16 cellular contexts compared by ENCODE assay signal in genomic region chr1:171819946-171820345, GRCh38. TPM values are rescaled to one million over a fixed set of nuclear protein-coding genes. Genes with fewer than 3 reads are reported as not detected.
A peak's percentile ranks its signal among the peaks of the same experiment; 100 is the strongest.
DNase-seq lines count a peak whose midpoint lies in the region; ATAC-seq and TF ChIP-seq lines count a peak whose summit lies in the region.
"Had no signal": no experiment of that assay in that cellular context is flagged by ENCODE, and none has a peak within 500 bp of the region (broad histone marks: within the 10 kb centered on the region; RNA-seq: fewer than 3 reads in every experiment).

No MANE protein-coding gene starts in this region.

- WGBS in esophagus muscularis mucosa, result 58% methylated on average over 2 of the region's 2 CpGs
- 48 to 73% (median 67%) methylated on average over 2 of the region's 2 CpGs for WGBS in spleen, 5 donors

- no peak for DNase-seq in GM23338 (ENCODE audit: low spot score)
- DNase-seq in esophagus muscularis mucosa (ENCODE audit: extremely low spot score), result peak; percentile 86
- peak; percentile 72 for DNase-seq in medulla oblongata (ENCODE audit: extremely low spot score)
- peak; percentile 76 for DNase-seq in superior temporal gyrus (ENCODE audit: extremely low spot score)
- no peak for DNase-seq in spleen
- DNase-seq: BE2C; CD4-positive, CD25-positive, alpha-beta regulatory T cell; CD8-positive, alpha-beta memory T cell; COR-L47; DMS 273 treated with DMSO at 0.1 percent for 48 hours; DMS53; DND-41; EL; H9 had no signal

- H3F3A ChIP-seq in GM23338 (replicated peaks; ENCODE audit: low read depth), result no peaks in the 10 kb centered on the region

- ATAC-seq in GM23338 (no peak), GM18498 (IDR thresholded peaks at IDR 0.05; ENCODE audit: unreplicated experiment) (no peak), GM21526 (IDR thresholded peaks at IDR 0.05; ENCODE audit: low FRiP score, unreplicated experiment) (no peak)

- H3K4me1 ChIP-seq in GM23338 (ENCODE audit: insufficient read depth) (peaks cover 15% of the 10 kb centered on the region), esophagus muscularis mucosa (peaks cover 0 to 7% (median 6%) of the 10 kb centered on the region in 4 donors), spleen (no peaks in the 10 kb centered on the region)

- TF ChIP-seq EP300 in esophagus muscularis mucosa (IDR thresholded peaks at IDR 0.05), result no peak

- H3K27me3 ChIP-seq in GM23338 (ENCODE audit: insufficient read depth) (no peaks in the 10 kb centered on the region), esophagus muscularis mucosa (no peaks in the 10 kb centered on the region), spleen (replicated peaks in 1 of 7) (no peaks in the 10 kb centered on the region)
- H3K27me3 ChIP-seq: BE2C had no signal

- peaks cover 2% of the 10 kb centered on the region; the same call in 1 of the 3 replicates for H3K36me3 Mint-ChIP-seq in GM23338 (ENCODE audit: low read depth)

- H3K4me3 Mint-ChIP-seq in GM23338, result no peak overlapping the region
- H3K4me3 Mint-ChIP-seq: CD8-positive, alpha-beta memory T cell; H9 had no signal

- H3K4me2 ChIP-seq in GM23338, result no peak overlapping the region

- H3K4me3 ChIP-seq in GM23338 (no peak overlapping the region), esophagus muscularis mucosa (no peak overlapping the region), spleen (no peak overlapping the region)

- no peaks in the 10 kb centered on the region for H4K20me1 ChIP-seq in GM23338 (replicated peaks; ENCODE audit: insufficient read depth)

- no peaks in the 10 kb centered on the region for H3K79me2 ChIP-seq in GM23338 (replicated peaks; ENCODE audit: insufficient read depth)

- H2AFZ ChIP-seq in GM23338, result peak overlapping the region; percentile 39; the same call in 1 of the 2 replicates

- H3K9me3 Mint-ChIP-seq in GM23338, result peaks cover 2% of the 10 kb centered on the region; the same call in 1 of the 3 replicates

- H3K9me2 ChIP-seq in GM23338 (ENCODE audit: insufficient read depth), result peaks cover 6% of the 10 kb centered on the region; the same call in 1 of the 2 replicates

- H3K36me3 ChIP-seq in GM23338 (ENCODE audit: insufficient read depth) (no peaks in the 10 kb centered on the region), esophagus muscularis mucosa (no peaks in the 10 kb centered on the region), spleen (no peaks in the 10 kb centered on the region)
- H3K36me3 ChIP-seq: BE2C had no signal

- no peak overlapping the region for H3K27ac Mint-ChIP-seq in GM23338
- H3K27ac Mint-ChIP-seq: CD4-positive, CD25-positive, alpha-beta regulatory T cell; CD8-positive, alpha-beta memory T cell; H9 had no signal

- intact Hi-C loops in esophagus muscularis mucosa (cut with DNase I), result no loop called here
- intact Hi-C loops in spleen (cut with DNase I; ENCODE audit: low total_unique reads), result no loop called here

- H3K27ac ChIP-seq in GM23338 (ENCODE audit: low read depth) (no peak overlapping the region), esophagus muscularis mucosa (replicated peaks in 1 of 4) (no peak overlapping the region), spleen (no peak overlapping the region)

- no peak for TF ChIP-seq CTCF in GM23338 (conservative IDR thresholded peaks at IDR 0.05; ENCODE audit: low read depth in 2 of 2)
- TF ChIP-seq CTCF in esophagus muscularis mucosa (IDR thresholded peaks at IDR 0.05), result no peak
- TF ChIP-seq CTCF in spleen (IDR thresholded peaks at IDR 0.05 in 8 of 11, conservative IDR thresholded peaks at IDR 0.05 in 3 of 11), result no peak

- TF ChIP-seq POLR2A in esophagus muscularis mucosa (IDR thresholded peaks at IDR 0.05; ENCODE audit: low read depth), result no peak
- no peak for TF ChIP-seq POLR2A in spleen (IDR thresholded peaks at IDR 0.05)

- peaks cover 24% of the 10 kb centered on the region for H3K4me1 Mint-ChIP-seq in GM23338
- H3K4me1 Mint-ChIP-seq: CD4-positive, CD25-positive, alpha-beta regulatory T cell; CD8-positive, alpha-beta memory T cell had no signal

- H3K27me3 Mint-ChIP-seq in GM23338 (ENCODE audit: insufficient read depth, low read depth, poor library complexity), result peaks cover 1% of the 10 kb centered on the region
- H3K27me3 Mint-ChIP-seq: CD4-positive, CD25-positive, alpha-beta regulatory T cell had no signal

- H3K9me3 ChIP-seq in esophagus muscularis mucosa (no peaks in the 10 kb centered on the region), spleen (peaks cover 0 to 2% (median 0%) of the 10 kb centered on the region in 8 donors)
- H3K9me3 ChIP-seq: BE2C had no signal

TF ChIP-seq in GM23338, 12 proteins besides CTCF, POLR2A, EP300 and RAD21 (continues in another document):
- TF ChIP-seq, protein P1, sequence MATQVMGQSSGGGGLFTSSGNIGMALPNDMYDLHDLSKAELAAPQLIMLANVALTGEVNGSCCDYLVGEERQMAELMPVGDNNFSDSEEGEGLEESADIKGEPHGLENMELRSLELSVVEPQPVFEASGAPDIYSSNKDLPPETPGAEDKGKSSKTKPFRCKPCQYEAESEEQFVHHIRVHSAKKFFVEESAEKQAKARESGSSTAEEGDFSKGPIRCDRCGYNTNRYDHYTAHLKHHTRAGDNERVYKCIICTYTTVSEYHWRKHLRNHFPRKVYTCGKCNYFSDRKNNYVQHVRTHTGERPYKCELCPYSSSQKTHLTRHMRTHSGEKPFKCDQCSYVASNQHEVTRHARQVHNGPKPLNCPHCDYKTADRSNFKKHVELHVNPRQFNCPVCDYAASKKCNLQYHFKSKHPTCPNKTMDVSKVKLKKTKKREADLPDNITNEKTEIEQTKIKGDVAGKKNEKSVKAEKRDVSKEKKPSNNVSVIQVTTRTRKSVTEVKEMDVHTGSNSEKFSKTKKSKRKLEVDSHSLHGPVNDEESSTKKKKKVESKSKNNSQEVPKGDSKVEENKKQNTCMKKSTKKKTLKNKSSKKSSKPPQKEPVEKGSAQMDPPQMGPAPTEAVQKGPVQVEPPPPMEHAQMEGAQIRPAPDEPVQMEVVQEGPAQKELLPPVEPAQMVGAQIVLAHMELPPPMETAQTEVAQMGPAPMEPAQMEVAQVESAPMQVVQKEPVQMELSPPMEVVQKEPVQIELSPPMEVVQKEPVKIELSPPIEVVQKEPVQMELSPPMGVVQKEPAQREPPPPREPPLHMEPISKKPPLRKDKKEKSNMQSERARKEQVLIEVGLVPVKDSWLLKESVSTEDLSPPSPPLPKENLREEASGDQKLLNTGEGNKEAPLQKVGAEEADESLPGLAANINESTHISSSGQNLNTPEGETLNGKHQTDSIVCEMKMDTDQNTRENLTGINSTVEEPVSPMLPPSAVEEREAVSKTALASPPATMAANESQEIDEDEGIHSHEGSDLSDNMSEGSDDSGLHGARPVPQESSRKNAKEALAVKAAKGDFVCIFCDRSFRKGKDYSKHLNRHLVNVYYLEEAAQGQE (IDR thresholded peaks at IDR 0.05; ENCODE audit: unreplicated experiment), result no peak
- TF ChIP-seq STAT1 (IDR thresholded peaks at IDR 0.05; ENCODE audit: unreplicated experiment) (no peak), ZNF114 (CRISPR knock-in tag; IDR thresholded peaks at IDR 0.05) (no peak)

RNA-seq across cellular contexts. Expression of gene DNM3, which starts 21.4 kb away (rescaled TPM):
- 4.6 and 12.2 TPM in 2 replicates for total RNA-seq in GM23338 (2014; rRNA removed; shearing (Covaris generic))
- 4.2 and 5.2 TPM in 2 replicates for polyA plus RNA-seq in GM23338 (2016; fragmentation: Nextera tagmentation; extraction: Ambion mirVana)
- total RNA-seq in esophagus muscularis mucosa, result 1 to 10 TPM; 3.3 to 6.4 (median 3.9) TPM
- 10 to 100 TPM in 1 of 7 donors, 1 to 10 TPM in 6; 3.0 to 10.2 (median 6.6) TPM for total RNA-seq in spleen
- 1 to 10 TPM in 1 of 3 donors, under 1 TPM in 2; 0.61 to 1.9 (median 0.74) TPM for polyA plus RNA-seq in spleen

RNA-seq across cellular contexts. Expression of gene METTL13, which starts 38.5 kb away (rescaled TPM):
- 43.8 and 45.4 TPM in 2 replicates for total RNA-seq in GM23338 (2014; rRNA removed; shearing (Covaris generic))
- polyA plus RNA-seq in GM23338 (2016; fragmentation: Nextera tagmentation; extraction: Ambion mirVana) (19.2 and 21.0 TPM in 2 replicates), spleen (10 to 100 TPM; 10.3 to 25.9 (median 15.2) TPM)
- total RNA-seq in esophagus muscularis mucosa (10 to 100 TPM; 17.5 to 20.9 (median 20.0) TPM), spleen (10 to 100 TPM; 21.9 to 29.6 (median 26.3) TPM)

Comparison
In these comparisons a context has a peak if more than half of its experiments do, and no peak if none do; other contexts are left out.
1. DNase-seq: peak in esophagus muscularis mucosa (single experiment), medulla oblongata (single experiment) and superior temporal gyrus (single experiment); none in GM23338 (single experiment) and spleen (single experiment).